ENCODE assay signal across 19 cellular contexts in genomic region chr4:132316738-132317137, GRCh38.
DNase-seq lines count a peak whose midpoint lies in the region; FAIRE-seq and TF ChIP-seq lines count a peak whose summit lies in the region.
"Had no signal": no experiment of that assay in that cellular context is flagged by ENCODE, and none has a peak within 500 bp of the region (broad histone marks: within the 10 kb centered on the region; RNA-seq: fewer than 3 reads in every experiment).

No MANE protein-coding gene starts in this region.

- H3K4me3 ChIP-seq in epithelial cell of esophagus (ENCODE audit: low read length), result no peak overlapping the region
- H3K4me3 ChIP-seq: BLaER1 treated with 17β-estradiol and CSF1 and Interleukin-3, amounts not matched to agents 10 nM and 100 nM; GM12878 had no signal

- DNase-seq in RKO (ENCODE audit: low spot score) (peak; percentile 50), epithelial cell of esophagus (ENCODE audit: low read depth) (peak; percentile 56), AG08396 (ENCODE audit: low spot score) (no peak), NCI-H2196 (lab: John Stamatoyannopoulos, UW; ENCODE audit: unreplicated experiment) (no peak), globus pallidus (ENCODE audit: low spot score) (no peak)
- DNase-seq: ACHN; AML-193; Caco-2; Calu3; CD4-positive, alpha-beta T cell; CD8-positive, alpha-beta T cell; DMS79 treated with DMSO at 0.1 percent for 48 hours; GDM1 had no signal

- peak; percentile 65 for FAIRE-seq in A204.1 (lab: Jason Lieb, UNC)
- FAIRE-seq: D721Med, GM12878, GM12892, GM18507 had no signal

- TF ChIP-seq CTCF in epithelial cell of esophagus (IDR thresholded peaks at IDR 0.05; ENCODE audit: insufficient read depth, low read depth, low read length, missing control alignments), result no peak

Comparison
In these comparisons a context has a peak if more than half of its experiments do, and no peak if none do; other contexts are left out.
1. DNase-seq: peak in RKO (single experiment) and epithelial cell of esophagus (single experiment); none in AG08396 (single experiment), NCI-H2196 (single experiment) and globus pallidus (single experiment).